In genomic region chr4:119204898-119205297, GRCh38 we compare ENCODE assay signal across 22 cellular contexts. TPM values are rescaled to one million over a fixed set of nuclear protein-coding genes. Genes with fewer than 3 reads are reported as not detected.
A peak's percentile ranks its signal among the peaks of the same experiment; 100 is the strongest.
DNase-seq lines count a peak whose midpoint lies in the region; ATAC-seq and TF ChIP-seq lines count a peak whose summit lies in the region.
"Had no signal": no experiment of that assay in that cellular context is flagged by ENCODE, and none has a peak within 500 bp of the region (broad histone marks: within the 10 kb centered on the region; RNA-seq: fewer than 3 reads in every experiment).

No MANE protein-coding gene starts in this region.

- no peak overlapping the region for H3K4me2 ChIP-seq in fibroblast of lung (ENCODE audit: extremely low read depth, insufficient read depth, low read length)

- no peak overlapping the region for H3K27ac ChIP-seq in fibroblast of lung (ENCODE audit: insufficient read depth, low read length)
- H3K27ac ChIP-seq in vagina = peak overlapping the region; percentile 23
- H3K27ac ChIP-seq: C4-2B, SK-N-MC had no signal

- H3K36me3 ChIP-seq in fibroblast of lung (ENCODE audit: control insufficient read depth, insufficient read depth, low read length) (no peaks in the 10 kb centered on the region), vagina (no peaks in the 10 kb centered on the region)

- TF ChIP-seq CTCF in fibroblast of lung (conservative IDR thresholded peaks at IDR 0.05 in 1 of 2, IDR thresholded peaks at IDR 0.05 in 1 of 2; ENCODE audit: low read depth in 1 of 2, low read length in 2 of 2) (no peak), vagina (IDR thresholded peaks at IDR 0.05) (no peak)

- H3K4me1 ChIP-seq in fibroblast of lung (ENCODE audit: control insufficient read depth, extremely low read depth, insufficient read depth, low read length) (peaks cover 18% of the 10 kb centered on the region), vagina (peaks cover 12% of the 10 kb centered on the region)

- peak; percentile 14 for ATAC-seq in Right ventricle myocardium superior (ENCODE audit: poor library complexity)
- no peak for ATAC-seq in GM18868 (IDR thresholded peaks at IDR 0.05; ENCODE audit: unreplicated experiment)
- ATAC-seq: Panc1 had no signal

- TF ChIP-seq POLR2A in vagina (IDR thresholded peaks at IDR 0.05) = no peak

- no peaks in the 10 kb centered on the region for H3K79me2 ChIP-seq in fibroblast of lung (ENCODE audit: control insufficient read depth, insufficient read depth, low read length)

- peak overlapping the region; percentile 74 for H2AFZ ChIP-seq in fibroblast of lung (ENCODE audit: low read length)

- H3K9me3 ChIP-seq in fibroblast of lung (ENCODE audit: control insufficient read depth, insufficient read depth, low read depth, low read length) (no peaks in the 10 kb centered on the region), vagina (no peaks in the 10 kb centered on the region)

- no peak overlapping the region for H3K9ac ChIP-seq in fibroblast of lung (ENCODE audit: insufficient read depth, low read length)

- no peak for DNase-seq in Right ventricle myocardium superior
- DNase-seq in cardiac septum (ENCODE audit: low spot score) = no peak
- peak in 1 of 2 donors; percentile 24 for DNase-seq in fibroblast of lung (ENCODE audit: low read depth in 2 of 2)
- peak; percentile 21 for DNase-seq in myocyte (ENCODE audit: low read depth)
- no peak for DNase-seq in vagina (ENCODE audit: extremely low spot score in 2 of 2)
- DNase-seq in Ammon's horn (ENCODE audit: low spot score) = no peak
- no peak for DNase-seq in NCI-H1092 treated with DMSO at 0.1 percent for 48 hours (lab: John Stamatoyannopoulos, UW)
- DNase-seq: 8988T; activated CD4-positive, alpha-beta T cell treated with anti-CD3 and anti-CD28 coated beads for 48 hours; activated naive CD4-positive, alpha-beta T cell treated with anti-CD3 and anti-CD28 coated beads for 36 hours; head of caudate nucleus; islet precursor cell; NCI-H1417 treated with DMSO at 0.1 percent for 48 hours; NCI-H2171; NCI-H774; nucleus accumbens; trophoblast cell had no signal

- H4K20me1 ChIP-seq in fibroblast of lung (ENCODE audit: control insufficient read depth, extremely low read depth, insufficient read depth, low read length) = no peaks in the 10 kb centered on the region

- H3K27me3 ChIP-seq in fibroblast of lung (ENCODE audit: control insufficient read depth, insufficient read depth, low read length) (no peaks in the 10 kb centered on the region), vagina (no peaks in the 10 kb centered on the region)

- intact Hi-C loops in Right ventricle myocardium superior (cut with DNase I) = no loop called here
- intact Hi-C loops in cardiac septum (cut with DNase I) = no loop called here
- intact Hi-C loops in vagina (cut with DNase I) = no loop called here

- H3K4me3 ChIP-seq in fibroblast of lung (replicated peaks in 1 of 4; ENCODE audit: control extremely low read depth in 1 of 4, insufficient read depth in 1 of 4, low read depth in 3 of 4, low read length in 4 of 4) (no peak overlapping the region), vagina (no peak overlapping the region)
- H3K4me3 ChIP-seq: SK-N-MC, skin epidermis had no signal

RNA-seq across cellular contexts. Expression of gene USP53, which starts 7.6 kb away (rescaled TPM):
- total RNA-seq in Right ventricle myocardium superior (34.7 TPM), cardiac septum (49.7 TPM), fibroblast of lung (90.7 and 102 TPM in 2 replicates), myocyte (34.4 and 43.3 TPM in 2 replicates), vagina (53.5 TPM)
- polyA plus RNA-seq in fibroblast of lung = 55.7 and 56.9 TPM in 2 replicates
- 35.7 and 37.3 TPM in 2 replicates for polyA plus RNA-seq in fibroblast of lung (2012)
- polyA minus RNA-seq in fibroblast of lung (ENCODE audit: low replicate concordance) = 10.2 and 17.8 TPM in 2 replicates
- polyA plus RNA-seq in myocyte (2012) = 5.3 TPM
